Comparison of ENCODE assay signal across 8 cellular contexts in genomic region chr2:219278655-219279150, GRCh38. TPM values are rescaled to one million over a fixed set of nuclear protein-coding genes. Genes with fewer than 3 reads are reported as not detected.
DNase-seq lines count a peak whose midpoint lies in the region; ATAC-seq and TF ChIP-seq lines count a peak whose summit lies in the region.

No MANE protein-coding gene starts in this region.

- H3K27ac Mint-ChIP-seq in natural killer cell treated with Interleukin-12 subunit alpha and Interleukin-12 subunit beta and Interleukin-15 and Interleukin-18, amount 100 ng/mL, for 72 hours, result peak overlapping the region; percentile 92 to 93

- H3K27ac ChIP-seq in BLaER1 (peak overlapping the region; percentile 76), KOPT-K1 (ENCODE audit: low read depth, low read length, poor library complexity, severe bottlenecking) (peak overlapping the region; percentile 54), dorsolateral prefrontal cortex (peak overlapping the region; percentile 97 to 100 (median 100))

- DNase-seq in dorsolateral prefrontal cortex (no peak), H4 (ENCODE audit: low spot score) (no peak), HPDE6-E6E7 (ENCODE audit: extremely low spot score) (no peak), G401 (ENCODE audit: low spot score) (no peak)
- no peak for DNase-seq in natural killer cell treated with Interleukin-12 subunit alpha and Interleukin-12 subunit beta and Interleukin-15 and Interleukin-18, amount 100 ng/mL, for 72 hours (ENCODE audit: low spot score)

- peaks cover 37% of the 10 kb centered on the region in 2 donors for H3K4me1 Mint-ChIP-seq in natural killer cell treated with Interleukin-12 subunit alpha and Interleukin-12 subunit beta and Interleukin-15 and Interleukin-18, amount 100 ng/mL, for 72 hours (ENCODE audit: low read depth in 2 of 2)

- H3K4me3 Mint-ChIP-seq in natural killer cell treated with Interleukin-12 subunit alpha and Interleukin-12 subunit beta and Interleukin-15 and Interleukin-18, amount 100 ng/mL, for 72 hours, result peak overlapping the region; percentile 91

- H3K4me1 ChIP-seq in BLaER1, result peaks cover 60% of the 10 kb centered on the region

- H3K27me3 Mint-ChIP-seq in natural killer cell treated with Interleukin-12 subunit alpha and Interleukin-12 subunit beta and Interleukin-15 and Interleukin-18, amount 100 ng/mL, for 72 hours, result no peaks in the 10 kb centered on the region

- H4K20me1 ChIP-seq in BLaER1, result peaks cover 19% of the 10 kb centered on the region; the same call in 1 of the 2 replicates

- H3K4me2 ChIP-seq in BLaER1, result peak overlapping the region; percentile 79

- no peaks in the 10 kb centered on the region for H3K9me3 Mint-ChIP-seq in natural killer cell treated with Interleukin-12 subunit alpha and Interleukin-12 subunit beta and Interleukin-15 and Interleukin-18, amount 100 ng/mL, for 72 hours

- intact Hi-C loops in dorsolateral prefrontal cortex (cut with DNase I), result loop anchor here (1.0 to 2.0 kb wide), 7 partner anchors 11 to 110 kb away; partner anchors contain the start of genes CNPPD1 (in 1 of the 2), TUBA4A (in 1 of the 2), TUBA4B (in 1 of the 2) and ZFAND2B (in 1 of the 2)

- no peaks in the 10 kb centered on the region for H3K9me3 ChIP-seq in BLaER1
- H3K9me3 ChIP-seq in KOPT-K1 (ENCODE audit: insufficient read depth, low read length, poor library complexity, severe bottlenecking), result no peaks in the 10 kb centered on the region

- H3K4me3 ChIP-seq in BLaER1 (peak overlapping the region; percentile 74), dorsolateral prefrontal cortex (peak overlapping the region; percentile 35 to 99 (median 92))

- H3K36me3 Mint-ChIP-seq in natural killer cell treated with Interleukin-12 subunit alpha and Interleukin-12 subunit beta and Interleukin-15 and Interleukin-18, amount 100 ng/mL, for 72 hours, result peaks cover 6% of the 10 kb centered on the region

- ATAC-seq in natural killer cell treated with Interleukin-12 subunit alpha and Interleukin-12 subunit beta and Interleukin-15 and Interleukin-18, amount 100 ng/mL, for 72 hours, result no peak
- ATAC-seq in GM21717 (IDR thresholded peaks at IDR 0.05; ENCODE audit: unreplicated experiment), result no peak

- no peaks in the 10 kb centered on the region for H3K27me3 ChIP-seq in BLaER1
- H3K27me3 ChIP-seq in dorsolateral prefrontal cortex, result no peaks in the 10 kb centered on the region

- TF ChIP-seq CTCF in dorsolateral prefrontal cortex (IDR thresholded peaks at IDR 0.05 in 54 of 56, conservative IDR thresholded peaks at IDR 0.05 in 2 of 56; ENCODE audit: low read depth in 1 of 56, partially characterized antibody in 56 of 56), result peak in 1 of 56 donors; percentile 7

- no peaks in the 10 kb centered on the region for H3K36me3 ChIP-seq in BLaER1
- H3K36me3 ChIP-seq in KOPT-K1 (ENCODE audit: insufficient read depth, low read length), result no peaks in the 10 kb centered on the region; the same call in 1 of the 2 replicates

- in situ Hi-C loops in G401 (cut with HindIII; ENCODE audit: low sequenced_read_pairs), result no loop called here

- H3K9ac ChIP-seq in BLaER1, result peak overlapping the region; percentile 85

RNA-seq across cellular contexts. Expression of gene DNAJB2, which starts 0.5 kb away (rescaled TPM):
- 100 to 1,000 TPM; 197 to 638 (median 283) TPM for total RNA-seq in dorsolateral prefrontal cortex
- total RNA-seq in natural killer cell treated with Interleukin-12 subunit alpha and Interleukin-12 subunit beta and Interleukin-15 and Interleukin-18, amount 100 ng/mL, for 72 hours, result 10 to 100 TPM; 43.4 to 47.9 TPM
- total RNA-seq in H4 (2014; rRNA removed; shearing (Covaris generic)), result 16.1 and 18.3 TPM in 2 replicates
- 119 and 123 TPM in 2 replicates for total RNA-seq in G401 (2014; rRNA removed; shearing (Covaris generic))

RNA-seq across cellular contexts. Expression of gene TUBA4A, which starts 25.0 kb away (rescaled TPM):
- 100 to 1,000 TPM in 118 of 120 experiments, 10 to 100 TPM in 2; 85.5 to 377 (median 243) TPM for total RNA-seq in dorsolateral prefrontal cortex
- 100 to 1,000 TPM; 159 to 161 TPM for total RNA-seq in natural killer cell treated with Interleukin-12 subunit alpha and Interleukin-12 subunit beta and Interleukin-15 and Interleukin-18, amount 100 ng/mL, for 72 hours
- total RNA-seq in H4 (2014; rRNA removed; shearing (Covaris generic)), result 6.2 and 9.3 TPM in 2 replicates
- 0.68 and 5.0 TPM in 2 replicates for total RNA-seq in G401 (2014; rRNA removed; shearing (Covaris generic))

RNA-seq across cellular contexts. Expression of gene TUBA4B, which starts 25.7 kb away (rescaled TPM):
- total RNA-seq in dorsolateral prefrontal cortex, result under 1 TPM in 7 of 120 experiments, not detected in 113; 0.36 to 0.56 (median 0.42) TPM
- not detected for total RNA-seq in natural killer cell treated with Interleukin-12 subunit alpha and Interleukin-12 subunit beta and Interleukin-15 and Interleukin-18, amount 100 ng/mL, for 72 hours
- not detected in 2 replicates for total RNA-seq in H4 (2014; rRNA removed; shearing (Covaris generic))
- total RNA-seq in G401 (2014; rRNA removed; shearing (Covaris generic)), result not detected in 2 replicates

RNA-seq across cellular contexts. Expression of gene PTPRN, which starts 30.5 kb away (rescaled TPM):
- 100 to 1,000 TPM in 119 of 120 experiments, 10 to 100 TPM in 1; 85.5 to 353 (median 259) TPM for total RNA-seq in dorsolateral prefrontal cortex
- not detected for total RNA-seq in natural killer cell treated with Interleukin-12 subunit alpha and Interleukin-12 subunit beta and Interleukin-15 and Interleukin-18, amount 100 ng/mL, for 72 hours
- 6.8 and 10.0 TPM in 2 replicates for total RNA-seq in H4 (2014; rRNA removed; shearing (Covaris generic))
- 0.18 and 0.71 TPM in 2 replicates for total RNA-seq in G401 (2014; rRNA removed; shearing (Covaris generic))

RNA-seq across cellular contexts. Expression of gene STK16, which starts 33.4 kb away (rescaled TPM):
- 10 to 100 TPM; 12.1 to 36.1 (median 21.5) TPM for total RNA-seq in dorsolateral prefrontal cortex
- total RNA-seq in natural killer cell treated with Interleukin-12 subunit alpha and Interleukin-12 subunit beta and Interleukin-15 and Interleukin-18, amount 100 ng/mL, for 72 hours, result 10 to 100 TPM; 26.8 to 27.8 TPM
- total RNA-seq in H4 (2014; rRNA removed; shearing (Covaris generic)), result 32.8 and 42.1 TPM in 2 replicates
- total RNA-seq in G401 (2014; rRNA removed; shearing (Covaris generic)), result 26.4 and 38.1 TPM in 2 replicates
